12 cellular contexts compared by ENCODE assay signal in the genomic region with DNA sequence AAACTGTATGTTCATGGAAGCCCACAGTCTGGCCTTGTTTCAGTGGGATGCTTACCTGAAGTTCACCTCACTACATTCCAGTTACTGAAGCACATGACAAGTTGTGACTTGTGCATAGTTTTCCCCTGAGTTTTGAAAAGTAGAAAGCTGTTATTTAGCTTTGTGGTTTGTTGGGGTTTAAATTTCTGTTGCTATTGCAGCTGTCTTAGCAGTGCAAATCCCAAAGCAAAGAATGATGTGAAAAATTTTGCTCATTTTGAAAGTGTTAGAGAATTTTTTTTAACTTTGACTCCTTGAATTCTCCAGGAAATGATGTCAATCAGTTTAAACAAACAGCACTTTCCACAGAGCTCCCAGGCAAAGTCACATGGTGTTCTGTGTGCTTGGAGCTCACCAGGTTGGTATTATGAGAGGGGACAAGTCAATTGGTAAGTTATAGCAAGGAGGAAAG.
DNase-seq lines count a peak whose midpoint lies in the region; ATAC-seq, FAIRE-seq and TF ChIP-seq lines count a peak whose summit lies in the region.
"Had no signal": no experiment of that assay in that cellular context is flagged by ENCODE, and none has a peak within 500 bp of the region (broad histone marks: within the 10 kb centered on the region; RNA-seq: fewer than 3 reads in every experiment).

No MANE protein-coding gene starts in this region.

- no peak for ATAC-seq in GM19328 (IDR thresholded peaks at IDR 0.05; ENCODE audit: unreplicated experiment)
- ATAC-seq in GM21825 (IDR thresholded peaks at IDR 0.05; ENCODE audit: unreplicated experiment): no peak
- ATAC-seq: Panc1 had no signal

- peaks cover 53% of the 10 kb centered on the region for H3K4me1 Mint-ChIP-seq in activated naive CD4-positive, alpha-beta T cell treated with anti-CD3 and anti-CD28 coated beads, Interleukin-2, amount 10 ng/mL, durations not matched to agents 7 days and 5 days
- H3K4me1 Mint-ChIP-seq: memory B cell had no signal

- dilution Hi-C loops in keratinocyte (cut with MboI; ENCODE audit: extremely low pct_ligation_motif_present, low sequenced_read_pairs): no loop called here

- H3K4me1 ChIP-seq in keratinocyte (ENCODE audit: control insufficient read depth, extremely low read depth, insufficient read depth, low read length): peaks cover 27% of the 10 kb centered on the region

- H3K27ac Mint-ChIP-seq in activated naive CD4-positive, alpha-beta T cell treated with anti-CD3 and anti-CD28 coated beads, Interleukin-2, amount 10 ng/mL, durations not matched to agents 7 days and 5 days: peak overlapping the region; percentile 12
- H3K27ac Mint-ChIP-seq: memory B cell had no signal

- no peaks in the 10 kb centered on the region for H3K9me1 ChIP-seq in keratinocyte (ENCODE audit: control insufficient read depth, extremely low read depth, insufficient read depth, low read length)

- H3K9ac ChIP-seq in keratinocyte (ENCODE audit: control insufficient read depth, extremely low read depth, insufficient read depth, low read length): peak overlapping the region; percentile 13
- H3K9ac ChIP-seq: KMS-11 had no signal

- no peaks in the 10 kb centered on the region for H4K20me1 ChIP-seq in keratinocyte (ENCODE audit: control insufficient read depth, extremely low read depth, insufficient read depth, low read length)

- no peaks in the 10 kb centered on the region for H3K9me3 ChIP-seq in keratinocyte (ENCODE audit: control insufficient read depth, low read depth, low read length)

- no peaks in the 10 kb centered on the region for H3K27me3 Mint-ChIP-seq in activated naive CD4-positive, alpha-beta T cell treated with anti-CD3 and anti-CD28 coated beads, Interleukin-2, amount 10 ng/mL, durations not matched to agents 7 days and 5 days

- H3K27me3 ChIP-seq in keratinocyte (ENCODE audit: control insufficient read depth, extremely low read depth, insufficient read depth, low read length): no peaks in the 10 kb centered on the region

- H2AFZ ChIP-seq in keratinocyte (ENCODE audit: control insufficient read depth, low read length): peak overlapping the region; percentile 75

- no peak for TF ChIP-seq CTCF in keratinocyte (optimal IDR thresholded peaks at IDR 0.05 in 1 of 3, IDR thresholded peaks at IDR 0.05 in 1 of 3, conservative IDR thresholded peaks at IDR 0.05 in 1 of 3; ENCODE audit: extremely low read depth in 1 of 3, insufficient read depth in 2 of 3, low read length in 3 of 3)

- no peak overlapping the region for H3K4me3 Mint-ChIP-seq in activated naive CD4-positive, alpha-beta T cell treated with anti-CD3 and anti-CD28 coated beads, Interleukin-2, amount 10 ng/mL, durations not matched to agents 7 days and 5 days
- H3K4me3 Mint-ChIP-seq: memory B cell had no signal

- peak overlapping the region in 2 of 3 experiments; percentile 8 to 48 for H3K4me3 ChIP-seq in keratinocyte (ENCODE audit: control insufficient read depth in 2 of 3, extremely low read depth in 1 of 3, insufficient read depth in 2 of 3, low read depth in 1 of 3, low read length in 3 of 3)

- H3K36me3 Mint-ChIP-seq in activated naive CD4-positive, alpha-beta T cell treated with anti-CD3 and anti-CD28 coated beads, Interleukin-2, amount 10 ng/mL, durations not matched to agents 7 days and 5 days: peaks cover 17% of the 10 kb centered on the region
- H3K36me3 Mint-ChIP-seq: memory B cell had no signal

- no peak for DNase-seq in activated naive CD4-positive, alpha-beta T cell treated with anti-CD3 and anti-CD28 coated beads, Interleukin-2, amount 10 ng/mL, durations not matched to agents 7 days and 5 days
- DNase-seq in activated naive CD4-positive, alpha-beta T cell treated with anti-CD3 and anti-CD28 coated beads, Interleukin-2, amount 50 U/mL, for 16 hours: no peak
- DNase-seq in amniotic epithelial cell (ENCODE audit: low read depth) (peak; percentile 26), keratinocyte (ENCODE audit: low read depth, low spot score) (peak; percentile 38), urothelium cell line (ENCODE audit: low spot score) (peak; percentile 52), cardiac septum (ENCODE audit: low spot score) (no peak)

- FAIRE-seq in keratinocyte (lab: Jason Lieb, UNC) (peak; percentile 95), urothelium cell line (lab: Jason Lieb, UNC) (no peak)
- FAIRE-seq: GM18507 had no signal

- H3K4me2 ChIP-seq in keratinocyte (ENCODE audit: control insufficient read depth, extremely low read depth, insufficient read depth, low read depth, low read length): peak overlapping the region; percentile 74
- H3K4me2 ChIP-seq: KMS-11 had no signal

- intact Hi-C loops in cardiac septum (cut with DNase I): no loop called here

- peaks cover 24% of the 10 kb centered on the region for H3K9me3 Mint-ChIP-seq in activated naive CD4-positive, alpha-beta T cell treated with anti-CD3 and anti-CD28 coated beads, Interleukin-2, amount 10 ng/mL, durations not matched to agents 7 days and 5 days

- H3K36me3 ChIP-seq in keratinocyte (ENCODE audit: control insufficient read depth in 2 of 2, extremely low read depth in 1 of 2, insufficient read depth in 2 of 2, low read length in 2 of 2): no peaks in the 10 kb centered on the region

- no peaks in the 10 kb centered on the region for H3K79me2 ChIP-seq in keratinocyte (ENCODE audit: control insufficient read depth, insufficient read depth, low read length)

- CTCF ChIA-PET in activated naive CD4-positive, alpha-beta T cell treated with anti-CD3 and anti-CD28 coated beads, Interleukin-2, amount 10 ng/mL, durations not matched to agents 7 days and 5 days (lab: Charles Lee): interaction anchor here (0.6 to 1.8 kb wide), 6 partner anchors 46 to 456 kb away, joined by 3 to 9 read pairs (median 4); no protein-coding TSS in a partner anchor

- H3K27ac ChIP-seq in keratinocyte (ENCODE audit: control insufficient read depth, insufficient read depth, low read length): peak overlapping the region; percentile 21
- H3K27ac ChIP-seq: KMS-11 had no signal

Comparison
In these comparisons a context has a peak if more than half of its experiments do, and no peak if none do; other contexts are left out.
1. DNase-seq: peak in amniotic epithelial cell (single experiment), keratinocyte (single experiment) and urothelium cell line (single experiment); none in activated naive CD4-positive, alpha-beta T cell treated with anti-CD3 and anti-CD28 coated beads, Interleukin-2, amount 10 ng/mL, durations not matched to agents 7 days and 5 days (single experiment), activated naive CD4-positive, alpha-beta T cell treated with anti-CD3 and anti-CD28 coated beads, Interleukin-2, amount 50 U/mL, for 16 hours (single experiment) and cardiac septum (single experiment).